In the genomic region with DNA sequence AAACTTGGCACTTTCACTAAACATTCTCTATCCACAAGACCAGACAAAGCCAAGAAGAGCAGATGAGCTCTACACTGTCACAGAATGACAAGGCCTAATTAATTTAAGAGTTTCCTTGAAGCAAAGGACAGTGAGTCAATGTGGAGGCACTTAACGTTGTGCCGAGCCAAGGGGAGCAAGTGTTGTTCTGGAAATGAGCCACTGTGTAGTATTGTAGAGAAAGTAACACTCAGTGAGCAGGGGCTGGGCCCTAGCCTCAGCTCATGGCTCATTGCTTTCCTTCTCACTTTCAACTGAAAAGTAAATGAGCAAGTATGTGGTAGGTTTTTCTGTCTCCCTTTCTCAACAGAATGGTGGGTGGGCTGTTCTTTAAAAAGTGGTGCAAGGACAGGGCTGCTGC, we compare ENCODE assay signal across 11 cellular contexts. TPM values are rescaled to one million over a fixed set of nuclear protein-coding genes. Genes with fewer than 3 reads are reported as not detected.
A peak's percentile ranks its signal among the peaks of the same experiment; 100 is the strongest.
DNase-seq lines count a peak whose midpoint lies in the region; ATAC-seq and TF ChIP-seq lines count a peak whose summit lies in the region.
"Had no signal": no experiment of that assay in that cellular context is flagged by ENCODE, and none has a peak within 500 bp of the region (broad histone marks: within the 10 kb centered on the region; RNA-seq: fewer than 3 reads in every experiment).

No MANE protein-coding gene starts in this region.

- no peak overlapping the region for H3K27ac ChIP-seq in suprapubic skin

- 36% methylated on average over 2 of the region's 2 CpGs for WGBS in suprapubic skin

- H3K9me3 ChIP-seq in suprapubic skin = no peaks in the 10 kb centered on the region

- H3K4me3 ChIP-seq in suprapubic skin = no peak overlapping the region

- no peak for TF ChIP-seq EP300 in suprapubic skin (IDR thresholded peaks at IDR 0.05)

- no peaks in the 10 kb centered on the region for H3K27me3 ChIP-seq in suprapubic skin

- H3K36me3 ChIP-seq in suprapubic skin = no peaks in the 10 kb centered on the region

- DNase-seq in NCI-H345 (lab: John Stamatoyannopoulos, UW) (peak; percentile 1), NCI-H345 treated with DMSO at 0.1 percent for 48 hours (lab: John Stamatoyannopoulos, UW; ENCODE audit: unreplicated experiment) (no peak), middle frontal gyrus (ENCODE audit: extremely low spot score, low spot score) (peak; percentile 18), suprapubic skin (ENCODE audit: low spot score in 2 of 2) (no peak), NCI-H748 (lab: John Stamatoyannopoulos, UW; ENCODE audit: unreplicated experiment) (no peak), NCI-H2196 (lab: John Stamatoyannopoulos, UW; ENCODE audit: unreplicated experiment) (no peak)
- DNase-seq: 8988T, IMR-90, left colon had no signal

- TF ChIP-seq POLR2A in suprapubic skin (IDR thresholded peaks at IDR 0.05) = no peak

- no peak for TF ChIP-seq CTCF in suprapubic skin (IDR thresholded peaks at IDR 0.05)

- H3K4me1 ChIP-seq in suprapubic skin = peaks cover 15% of the 10 kb centered on the region

- ATAC-seq in GM21529 (IDR thresholded peaks at IDR 0.05; ENCODE audit: unreplicated experiment) (peak; percentile 78), HG03442 (IDR thresholded peaks at IDR 0.05; ENCODE audit: unreplicated experiment) (peak; percentile 73)
- ATAC-seq: left colon had no signal

RNA-seq across cellular contexts. Expression of gene KIAA0040, which starts 11.7 kb away (rescaled TPM):
- total RNA-seq in suprapubic skin = 10 to 100 TPM; 13.4 to 21.6 (median 19.8) TPM

Comparison
In these comparisons a context has a peak if more than half of its experiments do, and no peak if none do; other contexts are left out.
1. DNase-seq: peak in NCI-H345 (single experiment) and middle frontal gyrus (single experiment); none in NCI-H345 treated with DMSO at 0.1 percent for 48 hours (single experiment), suprapubic skin (0 of 2), NCI-H748 (single experiment) and NCI-H2196 (single experiment).